In genomic region chr13:30334663-30335386, GRCh38 we compare ENCODE assay signal across 1 cellular context.
TF ChIP-seq lines count a peak whose summit lies in the region.

No MANE protein-coding gene starts in this region.

TF ChIP-seq in HepG2, 621 proteins besides CTCF, POLR2A, EP300 and RAD21 (continued from another document and continues in another):
- TF ChIP-seq, protein P1, sequence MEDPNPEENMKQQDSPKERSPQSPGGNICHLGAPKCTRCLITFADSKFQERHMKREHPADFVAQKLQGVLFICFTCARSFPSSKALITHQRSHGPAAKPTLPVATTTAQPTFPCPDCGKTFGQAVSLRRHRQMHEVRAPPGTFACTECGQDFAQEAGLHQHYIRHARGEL (CRISPR knock-in tag; IDR thresholded peaks at IDR 0.05), result no peak
- TF ChIP-seq SMAD3 (CRISPR knock-in tag; IDR thresholded peaks at IDR 0.05) (peak; percentile 88; the same call in 1 of the 2 replicates), ZNF788 (CRISPR knock-in tag; IDR thresholded peaks at IDR 0.05; ENCODE audit: borderline replicate concordance) (peak; percentile 76; the same call in 1 of the 2 replicates), HNF1B (CRISPR knock-in tag; IDR thresholded peaks at IDR 0.05) (peak; percentile 65), ATF1 (CRISPR knock-in tag; IDR thresholded peaks at IDR 0.05) (no peak), ZNF446 (CRISPR knock-in tag; IDR thresholded peaks at IDR 0.05) (no peak), TCF7 (IDR thresholded peaks at IDR 0.05; ENCODE audit: low read depth) (no peak), CSRNP2 (CRISPR knock-in tag; conservative IDR thresholded peaks at IDR 0.05; ENCODE audit: low read depth) (no peak), ATRX (CRISPR knock-in tag; IDR thresholded peaks at IDR 0.05; ENCODE audit: borderline replicate concordance) (no peak), ZNF709 (CRISPR knock-in tag; IDR thresholded peaks at IDR 0.05) (no peak), HMGXB4 (CRISPR knock-in tag; IDR thresholded peaks at IDR 0.05; ENCODE audit: borderline replicate concordance in 1 of 2, low read depth in 1 of 2) (peak; percentile 66 to 86), ERF (CRISPR knock-in tag; IDR thresholded peaks at IDR 0.05) (0 out of 2 replicates have a peak, but pooled peaks have one; percentile 38), CREM (IDR thresholded peaks at IDR 0.05) (no peak), CREM (CRISPR knock-in tag; IDR thresholded peaks at IDR 0.05) (no peak), TRIM24 (CRISPR knock-in tag; IDR thresholded peaks at IDR 0.05) (peak; percentile 26; the same call in 1 of the 2 replicates), ZBTB4 (CRISPR knock-in tag; IDR thresholded peaks at IDR 0.05; ENCODE audit: borderline replicate concordance) (no peak), POLR2AphosphoS5 (IDR thresholded peaks at IDR 0.05; ENCODE audit: low read depth, low read length) (no peak), HES4 (CRISPR knock-in tag; IDR thresholded peaks at IDR 0.05; ENCODE audit: borderline replicate concordance) (no peak), THRA (CRISPR knock-in tag; IDR thresholded peaks at IDR 0.05; ENCODE audit: borderline replicate concordance) (no peak), SMYD3 (CRISPR knock-in tag; IDR thresholded peaks at IDR 0.05) (no peak), ZNF776 (CRISPR knock-in tag; IDR thresholded peaks at IDR 0.05) (no peak), BCLAF1 (IDR thresholded peaks at IDR 0.05) (no peak), ZNF75D (CRISPR knock-in tag; IDR thresholded peaks at IDR 0.05; ENCODE audit: borderline replicate concordance) (no peak), NFRKB (IDR thresholded peaks at IDR 0.05) (no peak), MBNL3 (CRISPR knock-in tag; conservative IDR thresholded peaks at IDR 0.05) (no peak), XRCC5 (optimal IDR thresholded peaks at IDR 0.05; ENCODE audit: low read length) (peak; percentile 73), ZBTB43 (CRISPR knock-in tag; conservative IDR thresholded peaks at IDR 0.05) (no peak), HMGA1 (CRISPR knock-in tag; conservative IDR thresholded peaks at IDR 0.05) (no peak), ZFX (CRISPR knock-in tag; IDR thresholded peaks at IDR 0.05; ENCODE audit: low read depth) (no peak)
- TF ChIP-seq, protein P2, sequence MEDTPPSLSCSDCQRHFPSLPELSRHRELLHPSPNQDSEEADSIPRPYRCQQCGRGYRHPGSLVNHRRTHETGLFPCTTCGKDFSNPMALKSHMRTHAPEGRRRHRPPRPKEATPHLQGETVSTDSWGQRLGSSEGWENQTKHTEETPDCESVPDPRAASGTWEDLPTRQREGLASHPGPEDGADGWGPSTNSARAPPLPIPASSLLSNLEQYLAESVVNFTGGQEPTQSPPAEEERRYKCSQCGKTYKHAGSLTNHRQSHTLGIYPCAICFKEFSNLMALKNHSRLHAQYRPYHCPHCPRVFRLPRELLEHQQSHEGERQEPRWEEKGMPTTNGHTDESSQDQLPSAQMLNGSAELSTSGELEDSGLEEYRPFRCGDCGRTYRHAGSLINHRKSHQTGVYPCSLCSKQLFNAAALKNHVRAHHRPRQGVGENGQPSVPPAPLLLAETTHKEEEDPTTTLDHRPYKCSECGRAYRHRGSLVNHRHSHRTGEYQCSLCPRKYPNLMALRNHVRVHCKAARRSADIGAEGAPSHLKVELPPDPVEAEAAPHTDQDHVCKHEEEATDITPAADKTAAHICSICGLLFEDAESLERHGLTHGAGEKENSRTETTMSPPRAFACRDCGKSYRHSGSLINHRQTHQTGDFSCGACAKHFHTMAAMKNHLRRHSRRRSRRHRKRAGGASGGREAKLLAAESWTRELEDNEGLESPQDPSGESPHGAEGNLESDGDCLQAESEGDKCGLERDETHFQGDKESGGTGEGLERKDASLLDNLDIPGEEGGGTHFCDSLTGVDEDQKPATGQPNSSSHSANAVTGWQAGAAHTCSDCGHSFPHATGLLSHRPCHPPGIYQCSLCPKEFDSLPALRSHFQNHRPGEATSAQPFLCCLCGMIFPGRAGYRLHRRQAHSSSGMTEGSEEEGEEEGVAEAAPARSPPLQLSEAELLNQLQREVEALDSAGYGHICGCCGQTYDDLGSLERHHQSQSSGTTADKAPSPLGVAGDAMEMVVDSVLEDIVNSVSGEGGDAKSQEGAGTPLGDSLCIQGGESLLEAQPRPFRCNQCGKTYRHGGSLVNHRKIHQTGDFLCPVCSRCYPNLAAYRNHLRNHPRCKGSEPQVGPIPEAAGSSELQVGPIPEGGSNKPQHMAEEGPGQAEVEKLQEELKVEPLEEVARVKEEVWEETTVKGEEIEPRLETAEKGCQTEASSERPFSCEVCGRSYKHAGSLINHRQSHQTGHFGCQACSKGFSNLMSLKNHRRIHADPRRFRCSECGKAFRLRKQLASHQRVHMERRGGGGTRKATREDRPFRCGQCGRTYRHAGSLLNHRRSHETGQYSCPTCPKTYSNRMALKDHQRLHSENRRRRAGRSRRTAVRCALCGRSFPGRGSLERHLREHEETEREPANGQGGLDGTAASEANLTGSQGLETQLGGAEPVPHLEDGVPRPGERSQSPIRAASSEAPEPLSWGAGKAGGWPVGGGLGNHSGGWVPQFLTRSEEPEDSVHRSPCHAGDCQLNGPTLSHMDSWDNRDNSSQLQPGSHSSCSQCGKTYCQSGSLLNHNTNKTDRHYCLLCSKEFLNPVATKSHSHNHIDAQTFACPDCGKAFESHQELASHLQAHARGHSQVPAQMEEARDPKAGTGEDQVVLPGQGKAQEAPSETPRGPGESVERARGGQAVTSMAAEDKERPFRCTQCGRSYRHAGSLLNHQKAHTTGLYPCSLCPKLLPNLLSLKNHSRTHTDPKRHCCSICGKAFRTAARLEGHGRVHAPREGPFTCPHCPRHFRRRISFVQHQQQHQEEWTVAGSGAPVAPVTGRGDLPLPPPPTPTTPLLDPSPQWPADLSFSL (CRISPR knock-in tag; IDR thresholded peaks at IDR 0.05), result no peak
- TF ChIP-seq, protein P3, sequence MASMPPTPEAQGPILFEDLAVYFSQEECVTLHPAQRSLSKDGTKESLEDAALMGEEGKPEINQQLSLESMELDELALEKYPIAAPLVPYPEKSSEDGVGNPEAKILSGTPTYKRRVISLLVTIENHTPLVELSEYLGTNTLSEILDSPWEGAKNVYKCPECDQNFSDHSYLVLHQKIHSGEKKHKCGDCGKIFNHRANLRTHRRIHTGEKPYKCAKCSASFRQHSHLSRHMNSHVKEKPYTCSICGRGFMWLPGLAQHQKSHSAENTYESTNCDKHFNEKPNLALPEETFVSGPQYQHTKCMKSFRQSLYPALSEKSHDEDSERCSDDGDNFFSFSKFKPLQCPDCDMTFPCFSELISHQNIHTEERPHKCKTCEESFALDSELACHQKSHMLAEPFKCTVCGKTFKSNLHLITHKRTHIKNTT (CRISPR knock-in tag; IDR thresholded peaks at IDR 0.05), result no peak
- TF ChIP-seq, protein P4, sequence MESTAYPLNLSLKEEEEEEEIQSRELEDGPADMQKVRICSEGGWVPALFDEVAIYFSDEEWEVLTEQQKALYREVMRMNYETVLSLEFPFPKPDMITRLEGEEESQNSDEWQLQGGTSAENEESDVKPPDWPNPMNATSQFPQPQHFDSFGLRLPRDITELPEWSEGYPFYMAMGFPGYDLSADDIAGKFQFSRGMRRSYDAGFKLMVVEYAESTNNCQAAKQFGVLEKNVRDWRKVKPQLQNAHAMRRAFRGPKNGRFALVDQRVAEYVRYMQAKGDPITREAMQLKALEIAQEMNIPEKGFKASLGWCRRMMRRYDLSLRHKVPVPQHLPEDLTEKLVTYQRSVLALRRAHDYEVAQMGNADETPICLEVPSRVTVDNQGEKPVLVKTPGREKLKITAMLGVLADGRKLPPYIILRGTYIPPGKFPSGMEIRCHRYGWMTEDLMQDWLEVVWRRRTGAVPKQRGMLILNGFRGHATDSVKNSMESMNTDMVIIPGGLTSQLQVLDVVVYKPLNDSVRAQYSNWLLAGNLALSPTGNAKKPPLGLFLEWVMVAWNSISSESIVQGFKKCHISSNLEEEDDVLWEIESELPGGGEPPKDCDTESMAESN (CRISPR knock-in tag; conservative IDR thresholded peaks at IDR 0.05), result no peak
